ENCODE assay signal across 18 cellular contexts in genomic region chr1:162944974-162945639, GRCh38.
DNase-seq lines count a peak whose midpoint lies in the region; ATAC-seq and TF ChIP-seq lines count a peak whose summit lies in the region.
"Had no signal": no experiment of that assay in that cellular context is flagged by ENCODE, and none has a peak within 500 bp of the region (broad histone marks: within the 10 kb centered on the region; RNA-seq: fewer than 3 reads in every experiment).

No MANE protein-coding gene starts in this region.

- WGBS in stomach, 5 donors: 82 to 91% (median 84%) methylated on average over 5 of the region's 5 CpGs

- no peak for TF ChIP-seq CTCF in stomach (IDR thresholded peaks at IDR 0.05)

- intact Hi-C loops in stomach (cut with DNase I; ENCODE audit: low total_unique reads): no loop called here

- peaks cover 0 to 28% (median 22%) of the 10 kb centered on the region in 10 experiments; a peak in 15 of 20 replicates for H3K4me1 ChIP-seq in BLaER1 treated with 17β-estradiol and CSF1 and Interleukin-3, amounts not matched to agents 10 nM and 100 nM
- H3K4me1 ChIP-seq in stomach: peaks cover 0 to 11% (median 2%) of the 10 kb centered on the region in 4 donors
- H3K4me1 ChIP-seq: HAP-1 had no signal

- H4K20me1 ChIP-seq in BLaER1 treated with 17β-estradiol and CSF1 and Interleukin-3, amounts not matched to agents 10 nM and 100 nM: no peaks in the 10 kb centered on the region

- H3K4me2 ChIP-seq in BLaER1 treated with 17β-estradiol and CSF1 and Interleukin-3, amounts not matched to agents 10 nM and 100 nM: peak overlapping the region in 6 of 11 experiments; percentile 2 to 53 (median 20); a peak in 8 of 22 replicates

- H3K27me3 ChIP-seq in BLaER1 treated with 17β-estradiol and CSF1 and Interleukin-3, amounts not matched to agents 10 nM and 100 nM: no peaks in the 10 kb centered on the region
- no peaks in the 10 kb centered on the region for H3K27me3 ChIP-seq in stomach

- ATAC-seq in SK-N-SH treated with all-trans-retinoic acid at 6 μM for 48 hours: peak; percentile 39
- no peak for ATAC-seq in HG02870 (IDR thresholded peaks at IDR 0.05; ENCODE audit: unreplicated experiment)
- ATAC-seq: GM12878, K562 had no signal

- H3K9ac ChIP-seq in BLaER1 treated with 17β-estradiol and CSF1 and Interleukin-3, amounts not matched to agents 10 nM and 100 nM: no peak overlapping the region

- no peak for TF ChIP-seq EP300 in stomach (IDR thresholded peaks at IDR 0.05)

- no peak overlapping the region for H3K4me3 ChIP-seq in BLaER1 treated with 17β-estradiol and CSF1 and Interleukin-3, amounts not matched to agents 10 nM and 100 nM
- no peak overlapping the region for H3K4me3 ChIP-seq in stomach
- H3K4me3 ChIP-seq: GM12878, HAP-1, K562 had no signal

- DNase-seq in EL (peak; percentile 43), NCI-H2227 (lab: John Stamatoyannopoulos, UW; ENCODE audit: unreplicated experiment) (peak; percentile 18), inferior parietal cortex (ENCODE audit: extremely low spot score) (no peak), stomach (no peak), globus pallidus (ENCODE audit: low spot score) (no peak)
- DNase-seq: CD4-positive, alpha-beta memory T cell; NCI-H1048; NCI-H1694 treated with DMSO at 0.1 percent for 48 hours; NCI-H2171; NCI-H510A; SHP77; T-helper 2 cell had no signal

- H3K36me3 ChIP-seq in BLaER1 treated with 17β-estradiol and CSF1 and Interleukin-3, amounts not matched to agents 10 nM and 100 nM: no peaks in the 10 kb centered on the region
- H3K36me3 ChIP-seq in stomach: no peaks in the 10 kb centered on the region
- H3K36me3 ChIP-seq: HAP-1 had no signal

- H3K9me3 ChIP-seq in BLaER1 treated with 17β-estradiol and CSF1 and Interleukin-3, amounts not matched to agents 10 nM and 100 nM (replicated peaks in 1 of 11): no peaks in the 10 kb centered on the region
- no peaks in the 10 kb centered on the region for H3K9me3 ChIP-seq in stomach
- H3K9me3 ChIP-seq: HAP-1 had no signal

- no peak for TF ChIP-seq POLR2A in stomach (IDR thresholded peaks at IDR 0.05)

- no peak overlapping the region for H3K27ac ChIP-seq in BLaER1 treated with 17β-estradiol and CSF1 and Interleukin-3, amounts not matched to agents 10 nM and 100 nM
- H3K27ac ChIP-seq in stomach: no peak overlapping the region

TF ChIP-seq in SK-N-SH treated with all-trans-retinoic acid at 6 μM for 48 hours, 23 proteins besides CTCF, POLR2A, EP300 and RAD21:
- TF ChIP-seq ZNF565 (CRISPR knock-in tag; conservative IDR thresholded peaks at IDR 0.05; ENCODE audit: low read depth): no peak
- peak; percentile 64 for TF ChIP-seq ISL1 (CRISPR knock-in tag; IDR thresholded peaks at IDR 0.05)

Comparison
In these comparisons a context has a peak if more than half of its experiments do, and no peak if none do; other contexts are left out.
1. DNase-seq: peak in EL (single experiment) and NCI-H2227 (single experiment); none in inferior parietal cortex (single experiment), stomach (single experiment) and globus pallidus (single experiment).